ENCODE assay signal across 32 cellular contexts in the genomic region with DNA sequence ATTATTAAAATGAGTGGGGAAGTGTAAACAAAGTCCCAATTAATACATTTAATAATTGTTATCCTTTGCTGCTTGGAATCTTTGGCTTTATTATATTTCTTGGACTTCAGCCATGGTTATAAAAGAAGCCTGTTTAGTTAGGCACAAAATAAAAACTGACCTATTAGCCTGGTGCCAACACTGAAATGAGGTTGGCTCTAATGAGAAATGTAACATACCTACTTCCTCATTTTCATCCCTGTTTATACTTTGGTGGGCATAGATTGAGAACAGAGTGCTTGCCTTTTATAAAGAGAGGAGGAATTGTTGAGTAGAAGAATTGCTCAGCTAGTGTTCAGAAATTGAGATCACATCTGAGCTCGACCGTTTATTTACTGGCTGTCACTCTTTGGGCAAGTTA.
A peak's percentile ranks its signal among the peaks of the same experiment; 100 is the strongest.
DNase-seq lines count a peak whose midpoint lies in the region; ATAC-seq, FAIRE-seq and TF ChIP-seq lines count a peak whose summit lies in the region.
"Had no signal": no experiment of that assay in that cellular context is flagged by ENCODE, and none has a peak within 500 bp of the region (broad histone marks: within the 10 kb centered on the region; RNA-seq: fewer than 3 reads in every experiment).

No MANE protein-coding gene starts in this region.

- POLR2A ChIA-PET in PC-3 (lab: Charles Lee; ENCODE audit: unreplicated experiment) = no interaction called here

- no peaks in the 10 kb centered on the region for H3K9me3 Mint-ChIP-seq in activated naive CD8-positive, alpha-beta T cell treated with anti-CD3 and anti-CD28 coated beads, Interleukin-2, amount 50 U/mL, for 24 hours
- H3K9me3 Mint-ChIP-seq: activated naive CD8-positive, alpha-beta T cell treated with anti-CD3 and anti-CD28 coated beads, Interleukin-2, amount 10 ng/mL, durations not matched to agents 7 days and 5 days; IgD-negative memory B cell; nephron progenitor cell; T-helper 2 cell treated with Interferon-gamma antibody and Interleukin-4, amounts not matched to agents 5 μg/mL and 100 μg/mL, for 36 hours; WTC11 had no signal

- CTCF ChIA-PET in PC-3 (lab: Charles Lee) = no interaction called here

- no peaks in the 10 kb centered on the region for H3F3A ChIP-seq in PC-3 (ENCODE audit: low read length, unreplicated experiment)

- BruUV-seq in PC-3 (replicated peaks; lab: Mats Ljungman, UMichigan) = no TSS peak

- H3K36me3 Mint-ChIP-seq in activated naive CD8-positive, alpha-beta T cell treated with anti-CD3 and anti-CD28 coated beads, Interleukin-2, amount 50 U/mL, for 24 hours (ENCODE audit: low read depth) = peaks cover 14% of the 10 kb centered on the region

- intact Hi-C loops in PC-3 (cut with micrococcal nuclease) (loop anchor here (5.0 kb wide), 1 partner anchor 141 kb away; no protein-coding TSS in a partner anchor), body of pancreas (cut with DNase I) (no loop called here)

- peak overlapping the region; percentile 51; the same call in 1 of the 2 replicates for H3K4me2 ChIP-seq in PC-3 (ENCODE audit: low read length)
- H3K4me2 ChIP-seq: BLaER1, PC-9 had no signal

- no peak for DNase-seq in GM19239 (ENCODE audit: insufficient read length, low spot score)
- DNase-seq in MV-4-11 (lab: John Stamatoyannopoulos, UW) = peak; percentile 25
- no peak for DNase-seq in PC-3
- no peak for DNase-seq in body of pancreas
- no peak for DNase-seq in activated naive CD8-positive, alpha-beta T cell treated with anti-CD3 and anti-CD28 coated beads, Interleukin-2, amount 50 U/mL, for 24 hours
- DNase-seq in NCI-H146 treated with DMSO at 0.1 percent for 48 hours (lab: John Stamatoyannopoulos, UW; ENCODE audit: unreplicated experiment) = no peak
- no peak for DNase-seq in caudate nucleus (lab: John Stamatoyannopoulos, UW)
- DNase-seq: activated CD8-positive, alpha-beta memory T cell treated with anti-CD3 and anti-CD28 coated beads, Interleukin-2, amount 10 ng/mL, durations not matched to agents 7 days and 5 days; activated gamma-delta T cell treated with Interleukin-2 at 50 U/mL for 16 hours; activated naive CD8-positive, alpha-beta T cell treated with anti-CD3 and anti-CD28 coated beads, Interleukin-2, amount 10 ng/mL, durations not matched to agents 7 days and 5 days; activated T-cell treated with anti-CD3 and anti-CD28 coated beads, Interleukin-2, amount 50 U/mL, for 48 hours; central memory CD4-positive, alpha-beta T cell; cortex of kidney; DMS 273 treated with DMSO at 0.1 percent for 48 hours; effector memory CD4-positive, alpha-beta T cell; HCEC 1CT; NCI-H146; NCI-H446 treated with DMSO at 0.1 percent for 48 hours; NCI-H82; nephron progenitor cell; PC-9; stimulated activated naive CD4-positive, alpha-beta T cell treated with Interleukin-2 at 50 U/mL for 16 hours; upper lobe of right lung had no signal

- H3K27ac Mint-ChIP-seq in activated naive CD8-positive, alpha-beta T cell treated with anti-CD3 and anti-CD28 coated beads, Interleukin-2, amount 50 U/mL, for 24 hours = no peak overlapping the region
- H3K27ac Mint-ChIP-seq: activated CD8-positive, alpha-beta memory T cell treated with anti-CD3 and anti-CD28 coated beads, Interleukin-2, amount 10 ng/mL, durations not matched to agents 7 days and 5 days; activated naive CD8-positive, alpha-beta T cell treated with anti-CD3 and anti-CD28 coated beads, Interleukin-2, amount 10 ng/mL, durations not matched to agents 7 days and 5 days; IgD-negative memory B cell; nephron progenitor cell; T-helper 2 cell treated with Interferon-gamma antibody and Interleukin-4, amounts not matched to agents 5 μg/mL and 100 μg/mL, for 36 hours; WTC11 had no signal

- WGBS in body of pancreas, 2 donors = 14% methylated on average over 2 of the region's 2 CpGs

- no peak overlapping the region for H3K9ac ChIP-seq in PC-3 (ENCODE audit: low read length)
- H3K9ac ChIP-seq: BLaER1 had no signal

- ATAC-seq in PC-3 (no peak), body of pancreas (peak; percentile 32), HG03025 (IDR thresholded peaks at IDR 0.05; ENCODE audit: low FRiP score, unreplicated experiment) (no peak)
- ATAC-seq in activated naive CD8-positive, alpha-beta T cell treated with anti-CD3 and anti-CD28 coated beads, Interleukin-2, amount 50 U/mL, for 24 hours = no peak
- ATAC-seq: activated CD8-positive, alpha-beta memory T cell treated with anti-CD3 and anti-CD28 coated beads, Interleukin-2, amount 10 ng/mL, durations not matched to agents 7 days and 5 days; left lobe of liver; Right ventricle myocardium inferior; upper lobe of right lung; WTC11 had no signal

- no peak overlapping the region for H2AFZ ChIP-seq in PC-3 (ENCODE audit: low read length)
- H2AFZ ChIP-seq: PC-9 had no signal

- no peaks in the 10 kb centered on the region for H3K4me1 Mint-ChIP-seq in activated naive CD8-positive, alpha-beta T cell treated with anti-CD3 and anti-CD28 coated beads, Interleukin-2, amount 50 U/mL, for 24 hours

- H3K27me3 ChIP-seq in PC-3 (ENCODE audit: low read length) (no peaks in the 10 kb centered on the region), body of pancreas (no peaks in the 10 kb centered on the region)
- H3K27me3 ChIP-seq: ascending aorta, BLaER1, suprapubic skin, upper lobe of right lung had no signal

- TF ChIP-seq POLR2A in body of pancreas (IDR thresholded peaks at IDR 0.05) = no peak

- no peaks in the 10 kb centered on the region for H3K27me3 Mint-ChIP-seq in activated naive CD8-positive, alpha-beta T cell treated with anti-CD3 and anti-CD28 coated beads, Interleukin-2, amount 50 U/mL, for 24 hours
- H3K27me3 Mint-ChIP-seq: activated CD8-positive, alpha-beta memory T cell treated with anti-CD3 and anti-CD28 coated beads, Interleukin-2, amount 10 ng/mL, durations not matched to agents 7 days and 5 days; activated naive CD8-positive, alpha-beta T cell treated with anti-CD3 and anti-CD28 coated beads, Interleukin-2, amount 10 ng/mL, durations not matched to agents 7 days and 5 days; IgD-negative memory B cell had no signal

- H3K9me3 ChIP-seq in PC-3 (ENCODE audit: low read length) (no peaks in the 10 kb centered on the region), body of pancreas (no peaks in the 10 kb centered on the region)
- H3K9me3 ChIP-seq: ascending aorta, BLaER1, suprapubic skin, upper lobe of right lung had no signal

- no peaks in the 10 kb centered on the region for H3K9me2 ChIP-seq in PC-3 (replicated peaks; ENCODE audit: low read length)

- no peaks in the 10 kb centered on the region for H4K20me1 ChIP-seq in PC-3 (ENCODE audit: low read length)
- H4K20me1 ChIP-seq: BLaER1 had no signal

- H3K27ac ChIP-seq in PC-3 (ENCODE audit: low read length) = peak overlapping the region; percentile 26; the same call in 1 of the 2 replicates
- peak overlapping the region in 3 of 4 donors; percentile 8 to 42 (median 40) for H3K27ac ChIP-seq in body of pancreas
- no peak overlapping the region for H3K27ac ChIP-seq in caudate nucleus (ENCODE audit: low read depth, low read length)
- H3K27ac ChIP-seq: ascending aorta, BLaER1, PC-9, suprapubic skin, upper lobe of right lung had no signal

- no peaks in the 10 kb centered on the region for H3K36me3 ChIP-seq in PC-3 (ENCODE audit: low read depth, low read length)
- H3K36me3 ChIP-seq in body of pancreas (replicated peaks in 1 of 2; ENCODE audit: insufficient read depth in 1 of 2, low read depth in 2 of 2) = no peaks in the 10 kb centered on the region

- no peaks in the 10 kb centered on the region for H3K79me2 ChIP-seq in PC-3 (ENCODE audit: low read length)

- H3K4me1 ChIP-seq in PC-3 (ENCODE audit: insufficient read depth, low read length) (peaks cover 37% of the 10 kb centered on the region), body of pancreas (peaks cover 33% of the 10 kb centered on the region)
- H3K4me1 ChIP-seq: BLaER1, suprapubic skin, upper lobe of right lung had no signal

- FAIRE-seq in GM19239 (lab: Jason Lieb, UNC) = peak; percentile 80

- no peak for TF ChIP-seq CTCF in PC-3 (conservative IDR thresholded peaks at IDR 0.05; ENCODE audit: low read depth, low read length)
- no peak for TF ChIP-seq CTCF in body of pancreas (IDR thresholded peaks at IDR 0.05)

- H3K4me3 ChIP-seq in PC-3 (ENCODE audit: low read length) = no peak overlapping the region
- H3K4me3 ChIP-seq in body of pancreas = no peak overlapping the region
- H3K4me3 ChIP-seq: ascending aorta, BLaER1, PC-9, suprapubic skin, upper lobe of right lung had no signal

- no peak overlapping the region for H3K4me3 Mint-ChIP-seq in activated naive CD8-positive, alpha-beta T cell treated with anti-CD3 and anti-CD28 coated beads, Interleukin-2, amount 50 U/mL, for 24 hours
- H3K4me3 Mint-ChIP-seq: activated CD8-positive, alpha-beta memory T cell treated with anti-CD3 and anti-CD28 coated beads, Interleukin-2, amount 10 ng/mL, durations not matched to agents 7 days and 5 days; activated naive CD8-positive, alpha-beta T cell treated with anti-CD3 and anti-CD28 coated beads, Interleukin-2, amount 10 ng/mL, durations not matched to agents 7 days and 5 days; IgD-negative memory B cell; nephron progenitor cell; T-helper 2 cell treated with Interferon-gamma antibody and Interleukin-4, amounts not matched to agents 5 μg/mL and 100 μg/mL, for 36 hours; WTC11 had no signal
